In the genomic region with DNA sequence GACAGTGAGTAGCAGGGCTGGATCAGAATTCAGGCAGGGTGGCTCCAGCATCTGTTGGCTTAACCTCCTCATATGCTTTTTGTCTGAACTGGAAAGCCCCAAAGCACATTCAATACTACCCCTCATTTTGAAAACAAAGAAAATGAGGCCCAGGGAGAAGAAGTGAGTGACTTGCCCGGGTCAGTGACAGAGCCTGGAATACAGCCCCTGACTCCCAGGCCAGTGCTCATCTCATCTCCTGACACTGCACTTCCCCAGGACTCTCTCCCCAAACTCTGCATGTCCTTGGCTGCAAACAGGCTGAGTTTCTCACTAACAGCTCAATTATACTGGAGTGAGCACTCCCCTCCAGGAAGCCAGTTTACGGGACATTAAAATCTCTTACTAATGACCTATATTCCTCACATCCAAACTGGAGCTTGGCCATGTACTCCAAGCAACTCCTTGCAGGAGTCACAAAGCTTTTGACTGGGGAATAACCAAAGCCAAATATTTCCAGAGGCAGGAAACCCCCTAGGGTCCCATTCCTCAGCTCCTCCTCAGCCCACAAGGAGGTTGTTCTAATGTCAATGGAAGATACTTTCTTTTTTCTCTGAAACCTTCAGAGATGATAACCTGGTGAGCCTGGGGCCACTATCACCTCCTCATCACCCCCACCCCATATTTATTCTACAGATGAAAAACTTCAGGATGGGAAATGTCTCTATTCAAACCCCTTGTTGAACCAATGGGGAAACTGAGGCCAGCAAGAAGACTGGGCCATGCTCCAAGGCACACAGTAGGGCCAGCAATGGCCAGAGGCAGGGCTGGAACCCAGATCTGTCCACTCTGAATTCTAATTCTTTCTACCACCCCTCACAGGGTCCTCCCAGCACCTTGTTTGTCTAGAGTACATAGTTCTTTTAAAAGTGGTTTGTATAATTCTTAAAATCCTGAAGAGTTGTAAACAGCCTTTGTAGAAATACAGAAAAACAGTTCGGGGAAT, we compare ENCODE assay signal across 1 cellular context.
TF ChIP-seq lines count a peak whose summit lies in the region.

No MANE protein-coding gene starts in this region.

TF ChIP-seq in A549, 52 proteins besides CTCF, POLR2A, EP300 and RAD21 (continued from another document):
- no peak for TF ChIP-seq MAFK (IDR thresholded peaks at IDR 0.05; ENCODE audit: partially characterized antibody)
- TF ChIP-seq RARB (CRISPR knock-in tag; IDR thresholded peaks at IDR 0.05): no peak
- no peak for TF ChIP-seq ELK1 (IDR thresholded peaks at IDR 0.05; ENCODE audit: low read depth, low read length)
